ENCODE assay signal across 1 cellular context in genomic region chr9:114395196-114395595, GRCh38.
TF ChIP-seq lines count a peak whose summit lies in the region.

No MANE protein-coding gene starts in this region.

TF ChIP-seq in GM12878, 131 proteins besides CTCF, POLR2A, EP300 and RAD21:
- no peak for TF ChIP-seq REST (IDR thresholded peaks at IDR 0.05; ENCODE audit: low read depth, low read length)
